17 cellular contexts compared by ENCODE assay signal in genomic region chr6:131001945-131002661, GRCh38.
DNase-seq lines count a peak whose midpoint lies in the region; ATAC-seq and TF ChIP-seq lines count a peak whose summit lies in the region.
"Had no signal": no experiment of that assay in that cellular context is flagged by ENCODE, and none has a peak within 500 bp of the region (broad histone marks: within the 10 kb centered on the region; RNA-seq: fewer than 3 reads in every experiment).

No MANE protein-coding gene starts in this region.

- TF ChIP-seq EP300 in stomach (IDR thresholded peaks at IDR 0.05): no peak

- WGBS in right cardiac atrium: 49% methylated on average over 8 of the region's 8 CpGs
- WGBS in stomach, 5 donors: 24 to 44% (median 37%) methylated on average over 8 of the region's 8 CpGs

- H3K27me3 ChIP-seq in right cardiac atrium (ENCODE audit: control insufficient read depth, insufficient read depth) (no peaks in the 10 kb centered on the region), right atrium auricular region (no peaks in the 10 kb centered on the region), stomach (no peaks in the 10 kb centered on the region)
- H3K27me3 ChIP-seq: upper lobe of right lung had no signal

- no peak for TF ChIP-seq POLR2A in stomach (IDR thresholded peaks at IDR 0.05)

- H3K36me3 ChIP-seq in right atrium auricular region (no peaks in the 10 kb centered on the region), stomach (no peaks in the 10 kb centered on the region)
- H3K36me3 ChIP-seq: upper lobe of right lung had no signal

- DNase-seq in right cardiac atrium: no peak
- DNase-seq in right atrium auricular region (ENCODE audit: low spot score): no peak
- DNase-seq in coronary artery (ENCODE audit: low spot score): no peak
- DNase-seq in omental fat pad (ENCODE audit: low spot score): no peak
- no peak for DNase-seq in stomach
- no peak for DNase-seq in amygdala (lab: John Stamatoyannopoulos, UW)
- no peak for DNase-seq in NOMO-1 treated with dmso at 0.1 percent for 144 hours (lab: John Stamatoyannopoulos, UW; ENCODE audit: unreplicated experiment)
- DNase-seq in Kasumi-1 (lab: John Stamatoyannopoulos, UW): no peak
- DNase-seq: activated CD4-positive, alpha-beta T cell treated with anti-CD3 and anti-CD28 coated beads, Interleukin-2, amount 50 U/mL, for 48 hours; activated naive CD8-positive, alpha-beta T cell treated with anti-CD3 and anti-CD28 coated beads, Interleukin-2, amount 10 ng/mL, durations not matched to agents 7 days and 5 days; CD4-positive, alpha-beta memory T cell; DMS79; NCI-H1417 treated with DMSO at 0.1 percent for 48 hours; NCI-H2171; SW 1271; upper lobe of right lung had no signal

- H3K4me3 ChIP-seq in right cardiac atrium (ENCODE audit: low read length) (no peak overlapping the region), right atrium auricular region (peak overlapping the region in 1 of 2 donors; percentile 10), coronary artery (peak overlapping the region; percentile 55), stomach (no peak overlapping the region)
- H3K4me3 ChIP-seq: smooth muscle cell, upper lobe of right lung had no signal

- TF ChIP-seq CTCF in right atrium auricular region (IDR thresholded peaks at IDR 0.05) (no peak), coronary artery (IDR thresholded peaks at IDR 0.05) (no peak), omental fat pad (IDR thresholded peaks at IDR 0.05) (no peak), stomach (IDR thresholded peaks at IDR 0.05) (no peak)

- H3K9me3 ChIP-seq in right cardiac atrium (ENCODE audit: control insufficient read depth, low read length) (no peaks in the 10 kb centered on the region), right atrium auricular region (peaks cover 0 to 6% of the 10 kb centered on the region in 2 donors), stomach (peaks cover 0 to 5% (median 3%) of the 10 kb centered on the region in 4 donors)
- H3K9me3 ChIP-seq: upper lobe of right lung had no signal

- H3K27ac ChIP-seq in right cardiac atrium (ENCODE audit: low read length) (peak overlapping the region; percentile 13), right atrium auricular region (peak overlapping the region in 1 of 2 donors; percentile 0), coronary artery (peak overlapping the region in 1 of 2 donors; percentile 40), stomach (peak overlapping the region in 2 of 5 donors; percentile 25 to 45)
- H3K27ac ChIP-seq: upper lobe of right lung had no signal

- ATAC-seq in right cardiac atrium (peak in 1 of 2 donors; percentile 28), omental fat pad (ENCODE audit: low FRiP score) (peak; percentile 41)
- ATAC-seq: upper lobe of right lung had no signal

- intact Hi-C loops in right cardiac atrium (cut with DNase I): no loop called here
- intact Hi-C loops in stomach (cut with DNase I; ENCODE audit: low total_unique reads): no loop called here

- H3K4me1 ChIP-seq in right cardiac atrium (ENCODE audit: control insufficient read depth, insufficient read depth, low read length): peaks cover 14% of the 10 kb centered on the region
- peaks cover 0 to 41% of the 10 kb centered on the region in 2 donors for H3K4me1 ChIP-seq in right atrium auricular region
- H3K4me1 ChIP-seq in stomach: peaks cover 0 to 36% (median 18%) of the 10 kb centered on the region in 4 donors
